Comparison of ENCODE assay signal across 21 cellular contexts in the genomic region with DNA sequence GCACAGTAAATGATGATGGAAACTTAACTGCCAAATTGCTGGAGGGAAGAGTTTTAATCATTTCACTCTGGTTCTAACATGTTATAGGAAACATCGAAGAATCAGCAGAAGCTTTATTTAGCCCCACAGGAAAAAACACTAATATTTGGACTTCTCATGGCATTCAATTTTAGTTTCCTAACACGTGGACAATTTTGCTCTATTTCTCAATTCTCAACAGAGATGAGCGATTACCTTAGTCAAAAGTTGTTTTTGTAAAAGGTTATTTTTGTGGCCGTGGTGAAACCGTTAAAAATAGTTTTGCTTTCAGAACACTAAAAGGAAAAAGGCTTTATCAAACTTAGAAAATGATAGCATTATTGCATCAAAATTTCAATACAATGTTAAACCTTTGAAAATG.
"Had no signal": no experiment of that assay in that cellular context is flagged by ENCODE, and none has a peak within 500 bp of the region (broad histone marks: within the 10 kb centered on the region; RNA-seq: fewer than 3 reads in every experiment).

No MANE protein-coding gene starts in this region.

- H3K4me1 Mint-ChIP-seq: activated CD4-positive, alpha-beta T cell treated with anti-CD3 and anti-CD28 coated beads for 36 hours; naive B cell; neural crest cell; stimulated activated memory B cell treated with anti-CD40 and anti-IgM and Interleukin-4, amounts not matched to agents 10 μg/mL and 1 μg/mL and 100 μg/mL, for 72 hours had no signal

- H3K4me2 ChIP-seq: smooth muscle cell had no signal

- H3K36me3 ChIP-seq: breast epithelium, sigmoid colon, upper lobe of left lung had no signal

- H3K27ac Mint-ChIP-seq: activated CD4-positive, alpha-beta T cell treated with anti-CD3 and anti-CD28 coated beads for 36 hours; activated naive CD8-positive, alpha-beta T cell; activated T-helper 2 cell treated with anti-CD3 and anti-CD28 coated beads, Interferon-gamma antibody, Interleukin-2, Interleukin-4, amounts not matched to agents 10 μg/mL and 5 μg/mL and 100 μg/mL, durations not matched to agents 14 hours and 24 hours and 36 hours; naive B cell; stimulated activated memory B cell treated with anti-CD40 and anti-IgM and Interleukin-4, amounts not matched to agents 10 μg/mL and 1 μg/mL and 100 μg/mL, for 72 hours had no signal

- H3K9me3 ChIP-seq: breast epithelium, sigmoid colon, upper lobe of left lung had no signal

- H3K4me3 ChIP-seq: sigmoid colon, smooth muscle cell, upper lobe of left lung had no signal

- ATAC-seq: activated CD4-positive, alpha-beta T cell treated with anti-CD3 and anti-CD28 coated beads for 36 hours; activated T-cell treated with anti-CD3 and anti-CD28 coated beads, Interleukin-2, amount 50 U/mL, for 4 hours; stimulated activated memory B cell treated with anti-CD40 and anti-IgM and Interleukin-4, amounts not matched to agents 10 μg/mL and 1 μg/mL and 100 μg/mL, for 72 hours had no signal

- H3K27ac ChIP-seq: sigmoid colon, upper lobe of left lung had no signal

- H3K9me3 Mint-ChIP-seq: activated T-cell treated with anti-CD3 and anti-CD28 coated beads, Interleukin-2, amount 50 U/mL, for 4 hours; activated T-helper 2 cell treated with anti-CD3 and anti-CD28 coated beads, Interferon-gamma antibody, Interleukin-2, Interleukin-4, amounts not matched to agents 10 μg/mL and 5 μg/mL and 100 μg/mL, durations not matched to agents 14 hours and 24 hours and 36 hours had no signal

- H3K36me3 Mint-ChIP-seq: activated naive CD8-positive, alpha-beta T cell; naive B cell; stimulated activated memory B cell treated with anti-CD40 and anti-IgM and Interleukin-4, amounts not matched to agents 10 μg/mL and 1 μg/mL and 100 μg/mL, for 72 hours had no signal

- H3K27me3 Mint-ChIP-seq: activated CD4-positive, alpha-beta T cell treated with anti-CD3 and anti-CD28 coated beads for 36 hours; naive B cell had no signal

- H3K27me3 ChIP-seq: breast epithelium, sigmoid colon, upper lobe of left lung had no signal

- DNase-seq: activated CD4-positive, alpha-beta T cell treated with anti-CD3 and anti-CD28 coated beads for 36 hours; activated CD4-positive, alpha-beta T cell treated with anti-CD3 and anti-CD28 coated beads, Interleukin-2, amount 50 U/mL, for 4 hours; activated CD8-positive, alpha-beta memory T cell treated with anti-CD3 and anti-CD28 coated beads, Interleukin-2, amount 50 U/mL, for 48 hours; activated naive CD4-positive, alpha-beta T cell; activated T-cell treated with anti-CD3 and anti-CD28 coated beads, Interleukin-2, amount 50 U/mL, for 4 hours; cortex of kidney; foreskin melanocyte; mesendoderm; naive B cell; occipital lobe; posterior cingulate gyrus; sigmoid colon; stimulated activated CD4-positive, alpha-beta T cell treated with anti-CD3 and anti-CD28 coated beads, Interleukin-15, amount 100 ng/mL, for 24 hours; T-helper 1 cell; upper lobe of left lung had no signal

- H3K4me1 ChIP-seq: breast epithelium, sigmoid colon, upper lobe of left lung had no signal

- H3K4me3 Mint-ChIP-seq: activated CD4-positive, alpha-beta T cell treated with anti-CD3 and anti-CD28 coated beads for 36 hours; activated naive CD8-positive, alpha-beta T cell; activated T-cell treated with anti-CD3 and anti-CD28 coated beads, Interleukin-2, amount 50 U/mL, for 4 hours; naive B cell; neural crest cell; stimulated activated memory B cell treated with anti-CD40 and anti-IgM and Interleukin-4, amounts not matched to agents 10 μg/mL and 1 μg/mL and 100 μg/mL, for 72 hours had no signal
